ENCODE assay signal across 31 cellular contexts in genomic region chr4:24748023-24748422, GRCh38. TPM values are rescaled to one million over a fixed set of nuclear protein-coding genes. Genes with fewer than 3 reads are reported as not detected.
"Had no signal": no experiment of that assay in that cellular context is flagged by ENCODE, and none has a peak within 500 bp of the region (broad histone marks: within the 10 kb centered on the region; RNA-seq: fewer than 3 reads in every experiment).

No MANE protein-coding gene starts in this region.

- H3K9me3 Mint-ChIP-seq: activated CD4-positive, alpha-beta T cell treated with anti-CD3 and anti-CD28 coated beads, Interleukin-2, amount 10 ng/mL, durations not matched to agents 7 days and 5 days; activated T-helper 17 cell treated with anti-CD3 and anti-CD28 coated beads, Interleukin-2, amount 50 U/mL, for 72 hours; T-helper 1 cell treated with Interleukin-12 subunit alpha and Interleukin-12 subunit beta and Interleukin-4 antibody, amounts not matched to agents 30 μg/mL and 1 μg/mL, for 36 hours; WTC11 had no signal

- H3K36me3 ChIP-seq: brain microvascular endothelial cell, esophagus squamous epithelium, heart left ventricle had no signal

- H3K27me3 Mint-ChIP-seq: activated CD4-positive, alpha-beta memory T cell treated with anti-CD3 and anti-CD28 coated beads, Interleukin-2, amount 10 ng/mL, durations not matched to agents 7 days and 5 days; activated CD4-positive, alpha-beta T cell treated with anti-CD3 and anti-CD28 coated beads, Interleukin-2, amount 10 ng/mL, durations not matched to agents 7 days and 5 days had no signal

- H3K27me3 ChIP-seq: brain microvascular endothelial cell, esophagus squamous epithelium, heart left ventricle had no signal

- H3K36me3 Mint-ChIP-seq: activated naive CD8-positive, alpha-beta T cell; T-cell; WTC11 had no signal

- H3K4me1 Mint-ChIP-seq: activated CD4-positive, alpha-beta memory T cell treated with anti-CD3 and anti-CD28 coated beads, Interleukin-2, amount 10 ng/mL, durations not matched to agents 7 days and 5 days; activated CD4-positive, alpha-beta T cell treated with anti-CD3 and anti-CD28 coated beads, Interleukin-2, amount 10 ng/mL, durations not matched to agents 7 days and 5 days; activated T-helper 17 cell treated with anti-CD3 and anti-CD28 coated beads, Interleukin-2, amount 50 U/mL, for 72 hours; T-cell had no signal

- H3K4me3 ChIP-seq: esophagus squamous epithelium, heart left ventricle had no signal

- H3K27ac Mint-ChIP-seq: activated CD4-positive, alpha-beta memory T cell treated with anti-CD3 and anti-CD28 coated beads, Interleukin-2, amount 10 ng/mL, durations not matched to agents 7 days and 5 days; activated CD4-positive, alpha-beta T cell treated with anti-CD3 and anti-CD28 coated beads, Interleukin-2, amount 10 ng/mL, durations not matched to agents 7 days and 5 days; activated naive CD8-positive, alpha-beta T cell; activated T-helper 17 cell treated with anti-CD3 and anti-CD28 coated beads, Interleukin-2, amount 50 U/mL, for 72 hours; T-cell; T-helper 1 cell treated with Interleukin-12 subunit alpha and Interleukin-12 subunit beta and Interleukin-4 antibody, amounts not matched to agents 30 μg/mL and 1 μg/mL, for 36 hours; WTC11 had no signal

- H3K4me3 Mint-ChIP-seq: activated CD4-positive, alpha-beta memory T cell treated with anti-CD3 and anti-CD28 coated beads, Interleukin-2, amount 10 ng/mL, durations not matched to agents 7 days and 5 days; activated CD4-positive, alpha-beta T cell treated with anti-CD3 and anti-CD28 coated beads, Interleukin-2, amount 10 ng/mL, durations not matched to agents 7 days and 5 days; activated naive CD8-positive, alpha-beta T cell; activated T-cell treated with anti-CD3 and anti-CD28 coated beads, Interleukin-2, amount 50 U/mL, for 4 hours; activated T-helper 17 cell treated with anti-CD3 and anti-CD28 coated beads, Interleukin-2, amount 50 U/mL, for 72 hours; T-cell; T-helper 1 cell treated with Interleukin-12 subunit alpha and Interleukin-12 subunit beta and Interleukin-4 antibody, amounts not matched to agents 30 μg/mL and 1 μg/mL, for 36 hours; WTC11 had no signal

- H3K9me3 ChIP-seq: esophagus squamous epithelium, heart left ventricle had no signal

- H3K27ac ChIP-seq: brain microvascular endothelial cell, epithelial cell of prostate, esophagus squamous epithelium, heart left ventricle, VCaP had no signal

- H3K4me1 ChIP-seq: esophagus squamous epithelium had no signal

- ATAC-seq: activated T-cell treated with anti-CD3 and anti-CD28 coated beads, Interleukin-2, amount 50 U/mL, for 4 hours; activated T-helper 17 cell treated with anti-CD3 and anti-CD28 coated beads, Interleukin-2, amount 50 U/mL, for 72 hours; T-cell; WTC11 had no signal

- DNase-seq: activated CD4-positive, alpha-beta memory T cell treated with anti-CD3 and anti-CD28 coated beads, Interleukin-2, amount 10 ng/mL, durations not matched to agents 7 days and 5 days; activated CD4-positive, alpha-beta T cell treated with anti-CD3 and anti-CD28 coated beads for 1 hour; activated CD4-positive, alpha-beta T cell treated with anti-CD3 and anti-CD28 coated beads for 4 hours; activated CD4-positive, alpha-beta T cell treated with anti-CD3 and anti-CD28 coated beads, Interleukin-2, amount 10 ng/mL, durations not matched to agents 7 days and 5 days; activated CD4-positive, alpha-beta T cell treated with anti-CD3 and anti-CD28 coated beads, Interleukin-2, amount 50 U/mL, for 4 hours; activated CD8-positive, alpha-beta memory T cell treated with anti-CD3 and anti-CD28 coated beads, Interleukin-2, amount 50 U/mL, for 48 hours; activated effector memory CD4-positive, alpha-beta T cell treated with Interleukin-2 at 50 U/mL for 16 hours; activated gamma-delta T cell treated with Interleukin-2 at 50 U/mL for 16 hours; activated naive CD4-positive, alpha-beta T cell treated with anti-CD3 and anti-CD28 coated beads, Interleukin-2, amount 50 U/mL, for 16 hours; activated naive CD4-positive, alpha-beta T cell treated with Interleukin-2 at 50 U/mL for 16 hours; activated T-cell treated with anti-CD3 and anti-CD28 coated beads for 4 hours; activated T-cell treated with anti-CD3 and anti-CD28 coated beads, Interleukin-2, amount 50 U/mL, for 4 hours; amniotic stem cell; anterior cingulate cortex; brain microvascular endothelial cell; caudate nucleus; effector CD8-positive, alpha-beta T cell; esophagus squamous epithelium; glutamatergic neuron; heart left ventricle; T-cell; T-helper 9 cell had no signal

RNA-seq across cellular contexts. Expression of gene SOD3, which starts 47.4 kb away (rescaled TPM):
- total RNA-seq: activated CD4-positive, alpha-beta memory T cell treated with anti-CD3 and anti-CD28 coated beads, Interleukin-2, amount 10 ng/mL, durations not matched to agents 7 days and 5 days; activated CD4-positive, alpha-beta T cell treated with anti-CD3 and anti-CD28 coated beads, Interleukin-2, amount 10 ng/mL, durations not matched to agents 7 days and 5 days; activated T-helper 17 cell treated with anti-CD3 and anti-CD28 coated beads, Interleukin-2, amount 50 U/mL, for 72 hours; dermis microvascular lymphatic vessel endothelial cell; endothelial cell of umbilical vein; T-helper 2 cell treated with Interferon-gamma antibody and Interleukin-4, amounts not matched to agents 100 ng/mL and 5 ng/mL, for 36 hours had no signal
- polyA plus RNA-seq: endothelial cell of umbilical vein had no signal
